In the genomic region with DNA sequence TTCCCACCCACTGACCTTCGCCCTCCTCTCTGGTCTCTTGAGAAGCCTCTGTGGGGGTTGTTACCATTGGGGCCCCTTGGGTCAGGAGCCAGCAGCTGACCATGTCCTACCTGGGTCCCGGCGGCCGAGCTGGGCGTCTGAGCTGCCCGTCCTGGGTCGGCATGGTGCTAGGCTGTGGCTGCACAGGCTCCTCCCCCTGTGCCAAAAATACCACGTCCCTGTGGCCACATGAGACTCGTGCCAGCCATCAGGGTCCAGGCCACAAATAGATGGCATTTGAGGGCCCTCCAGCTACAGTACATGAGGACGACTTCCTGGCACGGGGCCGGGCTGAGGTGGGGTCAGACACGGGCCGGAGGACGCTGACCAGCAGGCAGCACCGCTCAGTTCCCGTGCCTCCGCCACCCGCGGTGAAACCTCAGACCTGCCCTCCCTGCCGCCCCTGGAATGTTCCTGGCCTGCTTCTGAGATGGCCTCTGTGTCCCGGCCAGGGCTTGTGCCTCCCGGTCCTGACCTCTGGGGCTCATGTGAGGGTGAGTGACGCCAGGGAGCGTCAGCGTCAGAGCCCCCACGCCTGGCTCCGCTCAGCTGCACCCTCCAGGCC, we compare ENCODE assay signal across 16 cellular contexts. TPM values are rescaled to one million over a fixed set of nuclear protein-coding genes. Genes with fewer than 3 reads are reported as not detected.
DNase-seq lines count a peak whose midpoint lies in the region; ATAC-seq and TF ChIP-seq lines count a peak whose summit lies in the region.
"Had no signal": no experiment of that assay in that cellular context is flagged by ENCODE, and none has a peak within 500 bp of the region (broad histone marks: within the 10 kb centered on the region; RNA-seq: fewer than 3 reads in every experiment).

A gene with protein sequence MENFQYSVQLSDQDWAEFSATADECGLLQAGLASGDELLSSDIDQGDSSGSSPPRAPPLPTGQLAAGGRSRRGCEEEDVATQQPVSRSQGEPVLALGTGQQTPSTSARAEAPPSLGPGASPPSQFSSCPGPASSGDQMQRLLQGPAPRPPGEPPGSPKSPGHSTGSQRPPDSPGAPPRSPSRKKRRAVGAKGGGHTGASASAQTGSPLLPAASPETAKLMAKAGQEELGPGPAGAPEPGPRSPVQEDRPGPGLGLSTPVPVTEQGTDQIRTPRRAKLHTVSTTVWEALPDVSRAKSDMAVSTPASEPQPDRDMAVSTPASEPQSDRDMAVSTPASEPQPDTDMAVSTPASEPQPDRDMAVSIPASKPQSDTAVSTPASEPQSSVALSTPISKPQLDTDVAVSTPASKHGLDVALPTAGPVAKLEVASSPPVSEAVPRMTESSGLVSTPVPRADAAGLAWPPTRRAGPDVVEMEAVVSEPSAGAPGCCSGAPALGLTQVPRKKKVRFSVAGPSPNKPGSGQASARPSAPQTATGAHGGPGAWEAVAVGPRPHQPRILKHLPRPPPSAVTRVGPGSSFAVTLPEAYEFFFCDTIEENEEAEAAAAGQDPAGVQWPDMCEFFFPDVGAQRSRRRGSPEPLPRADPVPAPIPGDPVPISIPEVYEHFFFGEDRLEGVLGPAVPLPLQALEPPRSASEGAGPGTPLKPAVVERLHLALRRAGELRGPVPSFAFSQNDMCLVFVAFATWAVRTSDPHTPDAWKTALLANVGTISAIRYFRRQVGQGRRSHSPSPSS (minus strand): TSS at position 139 of the 604 bp plus-strand sequence. CDS start 1,064 bp downstream, outside the sequence.

- intact Hi-C loops in left cardiac atrium (cut with DNase I) (loop anchor here (2.0 to 5.0 kb wide), 2 partner anchors 80 to 81 kb away; no protein-coding TSS in a partner anchor), aorta (cut with DNase I) (loop anchor here (5.0 to 10.0 kb wide), 2 partner anchors 85 to 313 kb away; no protein-coding TSS in a partner anchor)

- no peaks in the 10 kb centered on the region for H4K20me1 ChIP-seq in osteoblast (ENCODE audit: insufficient read depth, low read length)

- H3K4me1 Mint-ChIP-seq in activated naive CD8-positive, alpha-beta T cell treated with anti-CD3 and anti-CD28 coated beads, Interleukin-2, amount 50 U/mL, for 24 hours: peaks cover 3% of the 10 kb centered on the region
- H3K4me1 Mint-ChIP-seq in activated naive CD8-positive, alpha-beta T cell treated with anti-CD3 and anti-CD28 coated beads for 36 hours: no peaks in the 10 kb centered on the region
- H3K4me1 Mint-ChIP-seq: CD14-positive monocyte had no signal

- H3K4me2 ChIP-seq in osteoblast (ENCODE audit: insufficient read depth, low read length): no peak within 1 kb of the TSS

- H3K27me3 Mint-ChIP-seq in activated naive CD8-positive, alpha-beta T cell treated with anti-CD3 and anti-CD28 coated beads, Interleukin-2, amount 50 U/mL, for 24 hours: peaks cover 22% of the 10 kb centered on the region
- peaks cover 27% of the 10 kb centered on the region for H3K27me3 Mint-ChIP-seq in activated naive CD8-positive, alpha-beta T cell treated with anti-CD3 and anti-CD28 coated beads for 36 hours

- TF ChIP-seq CTCF in osteoblast (IDR thresholded peaks at IDR 0.05; ENCODE audit: extremely low read depth, low read depth, low read length) (no peak), BE2C (IDR thresholded peaks at IDR 0.05; ENCODE audit: low read depth, low read length) (no peak)

- peak; percentile 8 for ATAC-seq in activated naive CD8-positive, alpha-beta T cell treated with anti-CD3 and anti-CD28 coated beads, Interleukin-2, amount 50 U/mL, for 24 hours
- ATAC-seq in left cardiac atrium (peak; percentile 64 to 68), aorta (ENCODE audit: low FRiP score) (peak; percentile 53)
- ATAC-seq: GM12878 had no signal

- H3K36me3 Mint-ChIP-seq in activated naive CD8-positive, alpha-beta T cell treated with anti-CD3 and anti-CD28 coated beads, Interleukin-2, amount 50 U/mL, for 24 hours (ENCODE audit: low read depth): no peaks in the 10 kb centered on the region
- H3K36me3 Mint-ChIP-seq in activated naive CD8-positive, alpha-beta T cell treated with anti-CD3 and anti-CD28 coated beads for 36 hours: no peaks in the 10 kb centered on the region
- H3K36me3 Mint-ChIP-seq: CD14-positive monocyte had no signal

- no peaks in the 10 kb centered on the region for H3K4me1 ChIP-seq in osteoblast (ENCODE audit: insufficient read depth, low read length)
- H3K4me1 ChIP-seq in aorta (ENCODE audit: control insufficient read depth in 1 of 2, insufficient read depth in 2 of 2, low read length in 2 of 2): no peaks in the 10 kb centered on the region
- no peaks in the 10 kb centered on the region for H3K4me1 ChIP-seq in BE2C

- no peak within 1 kb of the TSS for H3K27ac Mint-ChIP-seq in activated naive CD8-positive, alpha-beta T cell treated with anti-CD3 and anti-CD28 coated beads, Interleukin-2, amount 50 U/mL, for 24 hours
- H3K27ac Mint-ChIP-seq in activated naive CD8-positive, alpha-beta T cell treated with anti-CD3 and anti-CD28 coated beads for 36 hours: no peak within 1 kb of the TSS

- H3K9me3 Mint-ChIP-seq in activated naive CD8-positive, alpha-beta T cell treated with anti-CD3 and anti-CD28 coated beads, Interleukin-2, amount 50 U/mL, for 24 hours: no peaks in the 10 kb centered on the region
- no peaks in the 10 kb centered on the region for H3K9me3 Mint-ChIP-seq in activated naive CD8-positive, alpha-beta T cell treated with anti-CD3 and anti-CD28 coated beads for 36 hours

- 45 to 49% methylated on average over 28 of the region's 28 CpGs for WGBS in aorta, 2 donors

- no peak for DNase-seq in activated naive CD8-positive, alpha-beta T cell treated with anti-CD3 and anti-CD28 coated beads, Interleukin-2, amount 50 U/mL, for 24 hours
- no peak for DNase-seq in activated naive CD8-positive, alpha-beta T cell treated with anti-CD3 and anti-CD28 coated beads for 36 hours
- DNase-seq in left cardiac atrium (peak; percentile 72), osteoblast (ENCODE audit: insufficient read length, low spot score, missing footprints) (peak; percentile 80), aorta (peak in 1 of 2 donors; percentile 46), BE2C (no peak), NCI-H2171 (lab: John Stamatoyannopoulos, UW) (no peak), COLO668 (lab: John Stamatoyannopoulos, UW; ENCODE audit: unreplicated experiment) (no peak)
- DNase-seq: Calu3, KG1, NCI-H1048, NCI-H446 treated with DMSO at 0.1 percent for 48 hours, NCI-H774, SHP77 treated with DMSO at 0.1 percent for 48 hours had no signal

- H3K36me3 ChIP-seq in osteoblast (ENCODE audit: insufficient read depth, low read length) (no peaks in the 10 kb centered on the region), aorta (ENCODE audit: control insufficient read depth in 1 of 2, insufficient read depth in 2 of 2, low read length in 1 of 2) (no peaks in the 10 kb centered on the region), BE2C (no peaks in the 10 kb centered on the region)

- H3K9me3 ChIP-seq in osteoblast (ENCODE audit: low read depth, low read length): no peaks in the 10 kb centered on the region
- H3K9me3 ChIP-seq in aorta (ENCODE audit: control insufficient read depth, low read length): no peaks in the 10 kb centered on the region
- H3K9me3 ChIP-seq in BE2C: no peaks in the 10 kb centered on the region

- H3K4me3 Mint-ChIP-seq in activated naive CD8-positive, alpha-beta T cell treated with anti-CD3 and anti-CD28 coated beads, Interleukin-2, amount 50 U/mL, for 24 hours: no peak within 1 kb of the TSS
- no peak within 1 kb of the TSS for H3K4me3 Mint-ChIP-seq in activated naive CD8-positive, alpha-beta T cell treated with anti-CD3 and anti-CD28 coated beads for 36 hours

- H3K27me3 ChIP-seq in osteoblast (ENCODE audit: insufficient read depth, low read length) (peaks cover 3% of the 10 kb centered on the region), aorta (ENCODE audit: control insufficient read depth in 1 of 2, insufficient read depth in 2 of 2, low read length in 1 of 2) (no peaks in the 10 kb centered on the region), BE2C (peaks cover 63% of the 10 kb centered on the region)

- no peak within 1 kb of the TSS for H3K4me3 ChIP-seq in osteoblast (ENCODE audit: insufficient read depth, low read length)
- H3K4me3 ChIP-seq in aorta (ENCODE audit: low read length in 2 of 2): no peak within 1 kb of the TSS
- H3K4me3 ChIP-seq in BE2C (ENCODE audit: low read depth, low read length): no peak within 1 kb of the TSS
- H3K4me3 ChIP-seq: GM12878 had no signal

- H3K79me2 ChIP-seq in osteoblast (ENCODE audit: insufficient read depth, low read length): no peaks in the 10 kb centered on the region

- no peak within 1 kb of the TSS for H2AFZ ChIP-seq in osteoblast (ENCODE audit: low read length)

- H3K27ac ChIP-seq in osteoblast (ENCODE audit: low read depth, low read length) (no peak within 1 kb of the TSS), aorta (ENCODE audit: low read depth in 1 of 2, low read length in 2 of 2) (no peak within 1 kb of the TSS)

RNA-seq across cellular contexts. Expression of the gene that starts here (rescaled TPM):
- not detected for total RNA-seq in activated naive CD8-positive, alpha-beta T cell treated with anti-CD3 and anti-CD28 coated beads for 36 hours
- 10 to 100 TPM; 78.9 to 85.5 TPM for total RNA-seq in left cardiac atrium
- total RNA-seq in osteoblast: not detected in 2 replicates
- under 1 TPM; 0.42 to 0.49 TPM for total RNA-seq in aorta
- polyA plus RNA-seq in aorta: 1 to 10 TPM in 1 of 2 donors, under 1 TPM in 1; 0.50 to 1.5 TPM
- not detected for polyA plus RNA-seq in BE2C (2012; ENCODE audit: insufficient read depth, insufficient read length, low read depth)
- total RNA-seq: Calu3, GM12878 had no signal
- polyA plus RNA-seq: CD14-positive monocyte, GM12878 had no signal

Comparison
In these comparisons a context has a peak if more than half of its experiments do, and no peak if none do; other contexts are left out.
1. RNA of the gene that starts here (total RNA-seq): 78.9 to 85.5 TPM in left cardiac atrium; 0.42 to 0.49 TPM in aorta, not detected in activated naive CD8-positive, alpha-beta T cell treated with anti-CD3 and anti-CD28 coated beads for 36 hours and not detected in osteoblast; every median in the first group is over 10 times any median in the second.
2. Peak in DNase-seq in osteoblast; RNA of the gene not detected or under 1 TPM.
3. ATAC-seq: peak in every context shown above with its lines; median percentile 66 in left cardiac atrium; 53 in aorta; 8 in activated naive CD8-positive, alpha-beta T cell treated with anti-CD3 and anti-CD28 coated beads, Interleukin-2, amount 50 U/mL, for 24 hours.